1 cellular context compared by ENCODE assay signal in genomic region chr14:34981743-34982420, GRCh38.
TF ChIP-seq lines count a peak whose summit lies in the region.

No MANE protein-coding gene starts in this region.

TF ChIP-seq in HepG2, 621 proteins besides CTCF, POLR2A, EP300 and RAD21 (continued from another document and continues in another):
- TF ChIP-seq ARID4A (CRISPR knock-in tag; IDR thresholded peaks at IDR 0.05; ENCODE audit: borderline replicate concordance) (no peak), ZNF766 (CRISPR knock-in tag; IDR thresholded peaks at IDR 0.05; ENCODE audit: borderline replicate concordance) (no peak), ZEB1 (IDR thresholded peaks at IDR 0.05; ENCODE audit: insufficient replicate concordance, low read depth) (no peak), SRSF4 (IDR thresholded peaks at IDR 0.05; ENCODE audit: low read depth, low read length, poor library complexity, severe bottlenecking) (no peak), ZNF609 (CRISPR knock-in tag; IDR thresholded peaks at IDR 0.05; ENCODE audit: borderline replicate concordance) (no peak), ETV6 (CRISPR knock-in tag; conservative IDR thresholded peaks at IDR 0.05) (peak; percentile 21; the same call in 1 of the 2 replicates), CAMTA2 (CRISPR knock-in tag; IDR thresholded peaks at IDR 0.05; ENCODE audit: borderline replicate concordance) (0 out of 2 replicates have a peak, but pooled peaks have one; percentile 22), ZNF234 (CRISPR knock-in tag; conservative IDR thresholded peaks at IDR 0.05) (peak; percentile 91; the same call in 1 of the 2 replicates), HNRNPK (IDR thresholded peaks at IDR 0.05; ENCODE audit: low read depth, low read length, poor library complexity, severe bottlenecking) (peak; percentile 98), HDAC1 (CRISPR knock-in tag; IDR thresholded peaks at IDR 0.05) (no peak), NR0B2 (CRISPR knock-in tag; IDR thresholded peaks at IDR 0.05) (peak; percentile 32; the same call in 1 of the 2 replicates), CC2D1A (CRISPR knock-in tag; IDR thresholded peaks at IDR 0.05) (0 out of 2 replicates have a peak, but pooled peaks have one; percentile 98), ZNF776 (CRISPR knock-in tag; IDR thresholded peaks at IDR 0.05) (peak; percentile 44; the same call in 1 of the 2 replicates), SNAPC4 (CRISPR knock-in tag; IDR thresholded peaks at IDR 0.05) (no peak), ZNF678 (CRISPR knock-in tag; IDR thresholded peaks at IDR 0.05) (0 out of 2 replicates have a peak, but pooled peaks have one; percentile 1), FOXA1 (IDR thresholded peaks at IDR 0.05) (no peak), FOXA1 (CRISPR knock-in tag; IDR thresholded peaks at IDR 0.05) (0 out of 2 replicates have a peak, but pooled peaks have one; percentile 13), SNAI1 (CRISPR knock-in tag; IDR thresholded peaks at IDR 0.05; ENCODE audit: borderline replicate concordance) (0 out of 2 replicates have a peak, but pooled peaks have one; percentile 80), ZNF331 (CRISPR knock-in tag; IDR thresholded peaks at IDR 0.05) (no peak), CEBPG (CRISPR knock-in tag; IDR thresholded peaks at IDR 0.05) (no peak), KDM5B (CRISPR knock-in tag; IDR thresholded peaks at IDR 0.05; ENCODE audit: borderline replicate concordance) (no peak), ZNF354B (CRISPR knock-in tag; IDR thresholded peaks at IDR 0.05) (0 out of 2 replicates have a peak, but pooled peaks have one; percentile 62), ZNF180 (CRISPR knock-in tag; IDR thresholded peaks at IDR 0.05; ENCODE audit: borderline replicate concordance, low read depth) (no peak), ZNF737 (CRISPR knock-in tag; IDR thresholded peaks at IDR 0.05; ENCODE audit: borderline replicate concordance) (no peak), DNMT3B (CRISPR knock-in tag; conservative IDR thresholded peaks at IDR 0.05) (no peak; the same call in 1 of the 2 replicates), HMGA1 (CRISPR knock-in tag; conservative IDR thresholded peaks at IDR 0.05) (0 out of 2 replicates have a peak, but pooled peaks have one; percentile 16)
- TF ChIP-seq, protein P1, sequence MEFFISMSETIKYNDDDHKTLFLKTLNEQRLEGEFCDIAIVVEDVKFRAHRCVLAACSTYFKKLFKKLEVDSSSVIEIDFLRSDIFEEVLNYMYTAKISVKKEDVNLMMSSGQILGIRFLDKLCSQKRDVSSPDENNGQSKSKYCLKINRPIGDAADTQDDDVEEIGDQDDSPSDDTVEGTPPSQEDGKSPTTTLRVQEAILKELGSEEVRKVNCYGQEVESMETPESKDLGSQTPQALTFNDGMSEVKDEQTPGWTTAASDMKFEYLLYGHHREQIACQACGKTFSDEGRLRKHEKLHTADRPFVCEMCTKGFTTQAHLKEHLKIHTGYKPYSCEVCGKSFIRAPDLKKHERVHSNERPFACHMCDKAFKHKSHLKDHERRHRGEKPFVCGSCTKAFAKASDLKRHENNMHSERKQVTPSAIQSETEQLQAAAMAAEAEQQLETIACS (CRISPR knock-in tag; IDR thresholded peaks at IDR 0.05): no peak
- TF ChIP-seq, protein P2, sequence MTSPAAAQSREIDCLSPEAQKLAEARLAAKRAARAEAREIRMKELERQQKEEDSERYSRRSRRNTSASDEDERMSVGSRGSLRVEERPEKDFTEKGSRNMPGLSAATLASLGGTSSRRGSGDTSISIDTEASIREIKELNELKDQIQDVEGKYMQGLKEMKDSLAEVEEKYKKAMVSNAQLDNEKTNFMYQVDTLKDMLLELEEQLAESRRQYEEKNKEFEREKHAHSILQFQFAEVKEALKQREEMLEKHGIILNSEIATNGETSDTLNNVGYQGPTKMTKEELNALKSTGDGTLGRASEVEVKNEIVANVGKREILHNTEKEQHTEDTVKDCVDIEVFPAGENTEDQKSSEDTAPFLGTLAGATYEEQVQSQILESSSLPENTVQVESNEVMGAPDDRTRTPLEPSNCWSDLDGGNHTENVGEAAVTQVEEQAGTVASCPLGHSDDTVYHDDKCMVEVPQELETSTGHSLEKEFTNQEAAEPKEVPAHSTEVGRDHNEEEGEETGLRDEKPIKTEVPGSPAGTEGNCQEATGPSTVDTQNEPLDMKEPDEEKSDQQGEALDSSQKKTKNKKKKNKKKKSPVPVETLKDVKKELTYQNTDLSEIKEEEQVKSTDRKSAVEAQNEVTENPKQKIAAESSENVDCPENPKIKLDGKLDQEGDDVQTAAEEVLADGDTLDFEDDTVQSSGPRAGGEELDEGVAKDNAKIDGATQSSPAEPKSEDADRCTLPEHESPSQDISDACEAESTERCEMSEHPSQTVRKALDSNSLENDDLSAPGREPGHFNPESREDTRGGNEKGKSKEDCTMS (CRISPR knock-in tag; conservative IDR thresholded peaks at IDR 0.05): no peak
- TF ChIP-seq, protein P3, sequence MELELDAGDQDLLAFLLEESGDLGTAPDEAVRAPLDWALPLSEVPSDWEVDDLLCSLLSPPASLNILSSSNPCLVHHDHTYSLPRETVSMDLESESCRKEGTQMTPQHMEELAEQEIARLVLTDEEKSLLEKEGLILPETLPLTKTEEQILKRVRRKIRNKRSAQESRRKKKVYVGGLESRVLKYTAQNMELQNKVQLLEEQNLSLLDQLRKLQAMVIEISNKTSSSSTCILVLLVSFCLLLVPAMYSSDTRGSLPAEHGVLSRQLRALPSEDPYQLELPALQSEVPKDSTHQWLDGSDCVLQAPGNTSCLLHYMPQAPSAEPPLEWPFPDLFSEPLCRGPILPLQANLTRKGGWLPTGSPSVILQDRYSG (CRISPR knock-in tag; IDR thresholded peaks at IDR 0.05): no peak
- TF ChIP-seq, protein P4, sequence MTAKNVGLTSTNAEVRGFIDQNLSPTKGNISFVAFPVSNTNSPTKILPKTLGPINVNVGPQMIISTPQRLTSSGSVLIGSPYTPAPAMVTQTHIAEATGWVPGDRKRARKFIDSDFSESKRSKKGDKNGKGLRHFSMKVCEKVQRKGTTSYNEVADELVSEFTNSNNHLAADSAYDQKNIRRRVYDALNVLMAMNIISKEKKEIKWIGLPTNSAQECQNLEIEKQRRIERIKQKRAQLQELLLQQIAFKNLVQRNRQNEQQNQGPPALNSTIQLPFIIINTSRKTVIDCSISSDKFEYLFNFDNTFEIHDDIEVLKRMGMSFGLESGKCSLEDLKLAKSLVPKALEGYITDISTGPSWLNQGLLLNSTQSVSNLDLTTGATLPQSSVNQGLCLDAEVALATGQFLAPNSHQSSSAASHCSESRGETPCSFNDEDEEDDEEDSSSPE (CRISPR knock-in tag; IDR thresholded peaks at IDR 0.05): no peak
- TF ChIP-seq, protein P5, sequence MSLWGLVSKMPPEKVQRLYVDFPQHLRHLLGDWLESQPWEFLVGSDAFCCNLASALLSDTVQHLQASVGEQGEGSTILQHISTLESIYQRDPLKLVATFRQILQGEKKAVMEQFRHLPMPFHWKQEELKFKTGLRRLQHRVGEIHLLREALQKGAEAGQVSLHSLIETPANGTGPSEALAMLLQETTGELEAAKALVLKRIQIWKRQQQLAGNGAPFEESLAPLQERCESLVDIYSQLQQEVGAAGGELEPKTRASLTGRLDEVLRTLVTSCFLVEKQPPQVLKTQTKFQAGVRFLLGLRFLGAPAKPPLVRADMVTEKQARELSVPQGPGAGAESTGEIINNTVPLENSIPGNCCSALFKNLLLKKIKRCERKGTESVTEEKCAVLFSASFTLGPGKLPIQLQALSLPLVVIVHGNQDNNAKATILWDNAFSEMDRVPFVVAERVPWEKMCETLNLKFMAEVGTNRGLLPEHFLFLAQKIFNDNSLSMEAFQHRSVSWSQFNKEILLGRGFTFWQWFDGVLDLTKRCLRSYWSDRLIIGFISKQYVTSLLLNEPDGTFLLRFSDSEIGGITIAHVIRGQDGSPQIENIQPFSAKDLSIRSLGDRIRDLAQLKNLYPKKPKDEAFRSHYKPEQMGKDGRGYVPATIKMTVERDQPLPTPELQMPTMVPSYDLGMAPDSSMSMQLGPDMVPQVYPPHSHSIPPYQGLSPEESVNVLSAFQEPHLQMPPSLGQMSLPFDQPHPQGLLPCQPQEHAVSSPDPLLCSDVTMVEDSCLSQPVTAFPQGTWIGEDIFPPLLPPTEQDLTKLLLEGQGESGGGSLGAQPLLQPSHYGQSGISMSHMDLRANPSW (CRISPR knock-in tag; IDR thresholded peaks at IDR 0.05; ENCODE audit: borderline replicate concordance): no peak; the same call in 1 of the 2 replicates
